ENCODE assay signal across 1 cellular context in the genomic region with DNA sequence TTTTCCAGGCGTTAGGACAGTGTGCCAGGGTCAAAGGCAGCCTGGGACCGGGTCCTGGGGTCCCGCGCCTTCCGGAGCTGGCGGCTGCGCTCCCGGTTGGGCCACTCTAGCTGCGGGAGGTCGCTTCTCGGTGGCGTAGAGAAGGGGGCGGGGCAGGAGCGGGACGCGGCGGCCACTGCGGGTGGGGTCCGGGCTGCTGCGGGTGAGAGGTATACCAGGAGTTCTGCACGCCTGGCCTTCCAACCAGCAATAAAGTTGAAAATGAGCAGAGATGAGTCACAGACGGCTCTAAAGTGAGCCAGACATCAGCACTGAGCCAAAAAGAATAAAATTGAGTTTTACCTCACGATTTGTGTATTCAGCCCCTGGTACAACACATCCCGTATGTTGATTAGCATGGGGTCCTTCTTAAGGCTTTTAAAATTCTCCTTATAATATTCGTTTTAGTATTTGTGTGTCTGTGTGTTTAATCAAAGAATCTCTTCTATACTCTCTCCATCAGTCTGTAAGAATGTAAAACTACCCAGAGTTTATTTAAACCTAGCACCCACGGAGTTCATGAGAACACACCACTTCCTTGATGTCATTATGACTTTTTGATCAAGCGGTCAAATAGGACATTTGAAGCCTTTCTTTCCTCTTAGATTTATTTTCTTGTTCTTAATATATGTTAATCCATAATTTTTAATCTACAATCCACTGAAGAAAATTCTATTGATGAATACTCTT.
TF ChIP-seq lines count a peak whose summit lies in the region.

A gene (minus strand): TSS at position 108 of the 729 bp plus-strand sequence. CDS start 107 bp downstream, at position 1.

TF ChIP-seq in H1, 55 proteins besides CTCF, POLR2A, EP300 and RAD21:
- TF ChIP-seq KDM1A (IDR thresholded peaks at IDR 0.05; ENCODE audit: borderline replicate concordance, low read length) (no peak), CHD2 (IDR thresholded peaks at IDR 0.05; ENCODE audit: low read length) (no peak), RBBP5 (IDR thresholded peaks at IDR 0.05; ENCODE audit: borderline replicate concordance, low read depth, low read length) (no peak), NRF1 (IDR thresholded peaks at IDR 0.05; ENCODE audit: low read depth, low read length) (no peak), JUN (IDR thresholded peaks at IDR 0.05; ENCODE audit: low read depth, low read length) (no peak), GTF2F1 (IDR thresholded peaks at IDR 0.05; ENCODE audit: borderline replicate concordance, low read depth, low read length) (no peak)
- TF ChIP-seq, protein P1, sequence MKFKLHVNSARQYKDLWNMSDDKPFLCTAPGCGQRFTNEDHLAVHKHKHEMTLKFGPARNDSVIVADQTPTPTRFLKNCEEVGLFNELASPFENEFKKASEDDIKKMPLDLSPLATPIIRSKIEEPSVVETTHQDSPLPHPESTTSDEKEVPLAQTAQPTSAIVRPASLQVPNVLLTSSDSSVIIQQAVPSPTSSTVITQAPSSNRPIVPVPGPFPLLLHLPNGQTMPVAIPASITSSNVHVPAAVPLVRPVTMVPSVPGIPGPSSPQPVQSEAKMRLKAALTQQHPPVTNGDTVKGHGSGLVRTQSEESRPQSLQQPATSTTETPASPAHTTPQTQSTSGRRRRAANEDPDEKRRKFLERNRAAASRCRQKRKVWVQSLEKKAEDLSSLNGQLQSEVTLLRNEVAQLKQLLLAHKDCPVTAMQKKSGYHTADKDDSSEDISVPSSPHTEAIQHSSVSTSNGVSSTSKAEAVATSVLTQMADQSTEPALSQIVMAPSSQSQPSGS (IDR thresholded peaks at IDR 0.05; ENCODE audit: low read length) = no peak
- TF ChIP-seq, protein P2, sequence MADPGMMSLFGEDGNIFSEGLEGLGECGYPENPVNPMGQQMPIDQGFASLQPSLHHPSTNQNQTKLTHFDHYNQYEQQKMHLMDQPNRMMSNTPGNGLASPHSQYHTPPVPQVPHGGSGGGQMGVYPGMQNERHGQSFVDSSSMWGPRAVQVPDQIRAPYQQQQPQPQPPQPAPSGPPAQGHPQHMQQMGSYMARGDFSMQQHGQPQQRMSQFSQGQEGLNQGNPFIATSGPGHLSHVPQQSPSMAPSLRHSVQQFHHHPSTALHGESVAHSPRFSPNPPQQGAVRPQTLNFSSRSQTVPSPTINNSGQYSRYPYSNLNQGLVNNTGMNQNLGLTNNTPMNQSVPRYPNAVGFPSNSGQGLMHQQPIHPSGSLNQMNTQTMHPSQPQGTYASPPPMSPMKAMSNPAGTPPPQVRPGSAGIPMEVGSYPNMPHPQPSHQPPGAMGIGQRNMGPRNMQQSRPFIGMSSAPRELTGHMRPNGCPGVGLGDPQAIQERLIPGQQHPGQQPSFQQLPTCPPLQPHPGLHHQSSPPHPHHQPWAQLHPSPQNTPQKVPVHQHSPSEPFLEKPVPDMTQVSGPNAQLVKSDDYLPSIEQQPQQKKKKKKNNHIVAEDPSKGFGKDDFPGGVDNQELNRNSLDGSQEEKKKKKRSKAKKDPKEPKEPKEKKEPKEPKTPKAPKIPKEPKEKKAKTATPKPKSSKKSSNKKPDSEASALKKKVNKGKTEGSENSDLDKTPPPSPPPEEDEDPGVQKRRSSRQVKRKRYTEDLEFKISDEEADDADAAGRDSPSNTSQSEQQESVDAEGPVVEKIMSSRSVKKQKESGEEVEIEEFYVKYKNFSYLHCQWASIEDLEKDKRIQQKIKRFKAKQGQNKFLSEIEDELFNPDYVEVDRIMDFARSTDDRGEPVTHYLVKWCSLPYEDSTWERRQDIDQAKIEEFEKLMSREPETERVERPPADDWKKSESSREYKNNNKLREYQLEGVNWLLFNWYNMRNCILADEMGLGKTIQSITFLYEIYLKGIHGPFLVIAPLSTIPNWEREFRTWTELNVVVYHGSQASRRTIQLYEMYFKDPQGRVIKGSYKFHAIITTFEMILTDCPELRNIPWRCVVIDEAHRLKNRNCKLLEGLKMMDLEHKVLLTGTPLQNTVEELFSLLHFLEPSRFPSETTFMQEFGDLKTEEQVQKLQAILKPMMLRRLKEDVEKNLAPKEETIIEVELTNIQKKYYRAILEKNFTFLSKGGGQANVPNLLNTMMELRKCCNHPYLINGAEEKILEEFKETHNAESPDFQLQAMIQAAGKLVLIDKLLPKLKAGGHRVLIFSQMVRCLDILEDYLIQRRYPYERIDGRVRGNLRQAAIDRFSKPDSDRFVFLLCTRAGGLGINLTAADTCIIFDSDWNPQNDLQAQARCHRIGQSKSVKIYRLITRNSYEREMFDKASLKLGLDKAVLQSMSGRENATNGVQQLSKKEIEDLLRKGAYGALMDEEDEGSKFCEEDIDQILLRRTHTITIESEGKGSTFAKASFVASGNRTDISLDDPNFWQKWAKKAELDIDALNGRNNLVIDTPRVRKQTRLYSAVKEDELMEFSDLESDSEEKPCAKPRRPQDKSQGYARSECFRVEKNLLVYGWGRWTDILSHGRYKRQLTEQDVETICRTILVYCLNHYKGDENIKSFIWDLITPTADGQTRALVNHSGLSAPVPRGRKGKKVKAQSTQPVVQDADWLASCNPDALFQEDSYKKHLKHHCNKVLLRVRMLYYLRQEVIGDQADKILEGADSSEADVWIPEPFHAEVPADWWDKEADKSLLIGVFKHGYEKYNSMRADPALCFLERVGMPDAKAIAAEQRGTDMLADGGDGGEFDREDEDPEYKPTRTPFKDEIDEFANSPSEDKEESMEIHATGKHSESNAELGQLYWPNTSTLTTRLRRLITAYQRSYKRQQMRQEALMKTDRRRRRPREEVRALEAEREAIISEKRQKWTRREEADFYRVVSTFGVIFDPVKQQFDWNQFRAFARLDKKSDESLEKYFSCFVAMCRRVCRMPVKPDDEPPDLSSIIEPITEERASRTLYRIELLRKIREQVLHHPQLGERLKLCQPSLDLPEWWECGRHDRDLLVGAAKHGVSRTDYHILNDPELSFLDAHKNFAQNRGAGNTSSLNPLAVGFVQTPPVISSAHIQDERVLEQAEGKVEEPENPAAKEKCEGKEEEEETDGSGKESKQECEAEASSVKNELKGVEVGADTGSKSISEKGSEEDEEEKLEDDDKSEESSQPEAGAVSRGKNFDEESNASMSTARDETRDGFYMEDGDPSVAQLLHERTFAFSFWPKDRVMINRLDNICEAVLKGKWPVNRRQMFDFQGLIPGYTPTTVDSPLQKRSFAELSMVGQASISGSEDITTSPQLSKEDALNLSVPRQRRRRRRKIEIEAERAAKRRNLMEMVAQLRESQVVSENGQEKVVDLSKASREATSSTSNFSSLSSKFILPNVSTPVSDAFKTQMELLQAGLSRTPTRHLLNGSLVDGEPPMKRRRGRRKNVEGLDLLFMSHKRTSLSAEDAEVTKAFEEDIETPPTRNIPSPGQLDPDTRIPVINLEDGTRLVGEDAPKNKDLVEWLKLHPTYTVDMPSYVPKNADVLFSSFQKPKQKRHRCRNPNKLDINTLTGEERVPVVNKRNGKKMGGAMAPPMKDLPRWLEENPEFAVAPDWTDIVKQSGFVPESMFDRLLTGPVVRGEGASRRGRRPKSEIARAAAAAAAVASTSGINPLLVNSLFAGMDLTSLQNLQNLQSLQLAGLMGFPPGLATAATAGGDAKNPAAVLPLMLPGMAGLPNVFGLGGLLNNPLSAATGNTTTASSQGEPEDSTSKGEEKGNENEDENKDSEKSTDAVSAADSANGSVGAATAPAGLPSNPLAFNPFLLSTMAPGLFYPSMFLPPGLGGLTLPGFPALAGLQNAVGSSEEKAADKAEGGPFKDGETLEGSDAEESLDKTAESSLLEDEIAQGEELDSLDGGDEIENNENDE (IDR thresholded peaks at IDR 0.05; ENCODE audit: insufficient replicate concordance, low read length) = no peak
